Comparison of ENCODE assay signal across 19 cellular contexts in the genomic region with DNA sequence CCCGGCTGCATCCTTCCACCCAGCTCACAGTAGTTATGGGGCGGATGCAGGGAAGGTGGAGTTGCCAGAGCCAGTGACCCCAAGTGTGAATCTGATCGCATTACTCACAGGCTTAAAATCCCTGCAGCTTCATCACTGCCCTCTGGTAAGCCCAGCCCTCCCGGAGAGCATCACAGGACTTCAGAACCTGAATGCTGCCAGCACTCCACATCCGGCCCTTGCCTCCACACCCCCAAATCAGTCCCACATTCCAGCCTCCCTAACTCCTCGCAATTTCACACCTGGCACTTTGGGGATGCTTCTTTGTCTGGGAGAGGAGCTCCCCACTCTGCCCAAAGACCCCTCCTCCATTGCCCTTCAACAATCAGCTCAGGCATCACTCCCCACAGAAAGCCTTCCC. TPM values are rescaled to one million over a fixed set of nuclear protein-coding genes. Genes with fewer than 3 reads are reported as not detected.
"Had no signal": no experiment of that assay in that cellular context is flagged by ENCODE, and none has a peak within 500 bp of the region (broad histone marks: within the 10 kb centered on the region; RNA-seq: fewer than 3 reads in every experiment).

No MANE protein-coding gene starts in this region.

- ATAC-seq: activated T-cell treated with anti-CD3 and anti-CD28 coated beads, Interleukin-2, amount 50 U/mL, for 4 hours; body of pancreas; effector memory CD8-positive, alpha-beta T cell; mucosa of descending colon had no signal

- H3K27me3 Mint-ChIP-seq: effector memory CD8-positive, alpha-beta T cell had no signal

- H3K27ac Mint-ChIP-seq: activated naive CD4-positive, alpha-beta T cell treated with anti-CD3 and anti-CD28 coated beads for 36 hours; activated T-helper 2 cell treated with anti-CD3 and anti-CD28 coated beads, Interferon-gamma antibody, Interleukin-2, Interleukin-4, amounts not matched to agents 10 μg/mL and 5 μg/mL and 100 μg/mL, durations not matched to agents 14 hours and 24 hours and 36 hours; effector memory CD8-positive, alpha-beta T cell; type B pancreatic cell had no signal

- DNase-seq: activated CD4-positive, alpha-beta T cell treated with anti-CD3 and anti-CD28 coated beads for 4 hours; activated CD4-positive, alpha-beta T cell treated with anti-CD3 and anti-CD28 coated beads, Interleukin-2, amount 50 U/mL, for 48 hours; activated CD4-positive, CD25-positive, alpha-beta regulatory T cell; activated CD8-positive, alpha-beta memory T cell treated with anti-CD3 and anti-CD28 coated beads, Interleukin-2, amount 50 U/mL, for 48 hours; activated naive CD4-positive, alpha-beta T cell treated with anti-CD3 and anti-CD28 coated beads for 36 hours; activated T-cell treated with anti-CD3 and anti-CD28 coated beads, Interleukin-2, amount 50 U/mL, for 4 hours; body of pancreas; effector memory CD8-positive, alpha-beta T cell; glutamatergic neuron; mesenchymal stem cell; mucosa of descending colon; occipital lobe; stimulated activated CD4-positive, alpha-beta T cell treated with anti-CD3 and anti-CD28 coated beads, Interleukin-2, amount 100 ng/mL, for 48 hours; stimulated activated CD8-positive, alpha-beta memory T cell treated with anti-CD3 and anti-CD28 coated beads, Interleukin-4, amount 100 ng/mL, for 48 hours; stimulated activated naive CD4-positive, alpha-beta T cell; testis had no signal

- H3K4me3 Mint-ChIP-seq: activated naive CD4-positive, alpha-beta T cell treated with anti-CD3 and anti-CD28 coated beads for 36 hours; activated T-cell treated with anti-CD3 and anti-CD28 coated beads, Interleukin-2, amount 50 U/mL, for 4 hours; effector memory CD8-positive, alpha-beta T cell; type B pancreatic cell had no signal

- H3K9me3 Mint-ChIP-seq: activated naive CD4-positive, alpha-beta T cell treated with anti-CD3 and anti-CD28 coated beads for 36 hours; activated T-cell treated with anti-CD3 and anti-CD28 coated beads, Interleukin-2, amount 50 U/mL, for 4 hours; activated T-helper 2 cell treated with anti-CD3 and anti-CD28 coated beads, Interferon-gamma antibody, Interleukin-2, Interleukin-4, amounts not matched to agents 10 μg/mL and 5 μg/mL and 100 μg/mL, durations not matched to agents 14 hours and 24 hours and 36 hours; effector memory CD8-positive, alpha-beta T cell had no signal

RNA-seq across cellular contexts. Expression of gene RASL11B, which starts 15.6 kb away (rescaled TPM):
- total RNA-seq: dermis microvascular lymphatic vessel endothelial cell had no signal
